15 cellular contexts compared by ENCODE assay signal in the genomic region with DNA sequence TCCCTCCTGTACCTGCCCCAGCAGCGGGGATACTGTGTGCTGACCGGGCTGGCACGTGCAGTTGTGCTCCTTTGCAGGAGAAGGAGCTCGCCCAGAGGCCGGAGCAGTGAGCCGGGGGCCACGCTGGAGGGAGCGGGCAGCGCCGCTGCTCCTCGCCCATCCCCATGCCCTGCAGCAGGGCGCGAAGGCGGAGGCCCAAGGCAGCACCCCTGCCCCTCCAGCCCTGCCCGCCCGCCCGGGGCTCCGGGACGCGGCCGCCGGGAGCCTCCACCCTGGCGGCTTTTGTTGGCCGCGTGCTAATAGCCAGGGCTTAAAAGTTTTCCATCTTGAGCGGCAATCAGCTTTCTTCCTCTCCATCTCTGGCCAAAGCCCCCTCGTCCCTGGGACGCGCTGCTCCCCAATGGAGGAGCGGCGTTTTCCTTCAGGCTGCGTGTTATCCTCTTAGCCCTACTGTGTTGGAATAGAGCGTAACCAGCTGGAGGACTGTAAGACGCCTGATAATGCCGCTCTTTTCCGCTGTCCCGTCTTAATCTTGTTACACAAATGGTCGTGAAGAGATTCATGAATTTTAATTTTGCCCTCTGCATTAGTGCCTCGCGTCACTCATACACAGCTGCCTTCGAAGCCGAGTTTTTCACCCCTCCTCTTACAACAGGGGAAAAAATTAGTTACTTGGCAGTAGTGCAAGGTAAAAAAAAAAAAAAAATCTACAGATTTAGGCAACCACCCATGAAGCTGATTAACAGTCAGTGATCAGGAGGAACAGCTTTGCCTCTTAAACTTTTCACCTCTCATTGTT.
DNase-seq lines count a peak whose midpoint lies in the region; ATAC-seq and TF ChIP-seq lines count a peak whose summit lies in the region.
"Had no signal": no experiment of that assay in that cellular context is flagged by ENCODE, and none has a peak within 500 bp of the region (broad histone marks: within the 10 kb centered on the region; RNA-seq: fewer than 3 reads in every experiment).

No MANE protein-coding gene starts in this region.

- no peaks in the 10 kb centered on the region for H3K36me3 ChIP-seq in left ventricle myocardium inferior
- H3K36me3 ChIP-seq in mesenchymal stem cell (ENCODE audit: control insufficient read depth in 1 of 2, insufficient read depth in 2 of 2, low read depth in 1 of 2, low read length in 2 of 2): no peaks in the 10 kb centered on the region
- H3K36me3 ChIP-seq: brain microvascular endothelial cell, lower lobe of right lung, ovary, upper lobe of right lung had no signal

- no peak overlapping the region for H3K27ac Mint-ChIP-seq in type B pancreatic cell

- peaks cover 89% of the 10 kb centered on the region for H3K27me3 ChIP-seq in left ventricle myocardium inferior (ENCODE audit: low read depth)
- H3K27me3 ChIP-seq in mesenchymal stem cell (ENCODE audit: control insufficient read depth in 1 of 2, insufficient read depth in 1 of 2, low read length in 2 of 2): peaks cover 9 to 40% of the 10 kb centered on the region in 2 experiments
- H3K27me3 ChIP-seq: ovary had no signal

- H3K18ac ChIP-seq in mesenchymal stem cell (ENCODE audit: low read depth in 1 of 2, low read length in 2 of 2): no peak overlapping the region

- no peak overlapping the region for H3K14ac ChIP-seq in mesenchymal stem cell (ENCODE audit: low read length in 2 of 2)

- H3K4me1 ChIP-seq in left ventricle myocardium inferior: peaks cover 10% of the 10 kb centered on the region
- H3K4me1 ChIP-seq in mesenchymal stem cell (ENCODE audit: control insufficient read depth, insufficient read depth, low read depth, low read length): peaks cover 6% of the 10 kb centered on the region
- H3K4me1 ChIP-seq: lower lobe of right lung, upper lobe of right lung had no signal

- H3K27ac ChIP-seq in left ventricle myocardium inferior (replicated peaks) (no peak overlapping the region), mesenchymal stem cell (ENCODE audit: low read length, poor library complexity, severe bottlenecking) (no peak overlapping the region)
- H3K27ac ChIP-seq: brain microvascular endothelial cell, lower lobe of right lung, ovary, upper lobe of right lung had no signal

- intact Hi-C loops in left ventricle myocardium inferior (cut with micrococcal nuclease): no loop called here
- intact Hi-C loops in Right ventricle myocardium inferior (cut with DNase I): no loop called here

- no peaks in the 10 kb centered on the region for H3K36me3 Mint-ChIP-seq in type B pancreatic cell

- peak overlapping the region; percentile 77 for H3K4me3 Mint-ChIP-seq in type B pancreatic cell

- no peak overlapping the region for H2AFZ ChIP-seq in mesenchymal stem cell (ENCODE audit: low read depth, low read length)

- peaks cover 22% of the 10 kb centered on the region for H3K4me1 Mint-ChIP-seq in type B pancreatic cell (ENCODE audit: unreplicated experiment)

- peak overlapping the region; percentile 60 for H3K4me2 ChIP-seq in mesenchymal stem cell (ENCODE audit: low read length, poor library complexity, severe bottlenecking)

- H3K4me3 ChIP-seq in left ventricle myocardium inferior: peak overlapping the region; percentile 49
- peak overlapping the region in 1 of 2 experiments; percentile 45 for H3K4me3 ChIP-seq in mesenchymal stem cell (ENCODE audit: insufficient read depth in 1 of 2, low read depth in 1 of 2, low read length in 2 of 2)
- H3K4me3 ChIP-seq: K562, lower lobe of right lung, ovary, upper lobe of right lung had no signal

- no peaks in the 10 kb centered on the region for H3K9me3 Mint-ChIP-seq in type B pancreatic cell

- no peak overlapping the region for H3K23ac ChIP-seq in mesenchymal stem cell (ENCODE audit: low read length in 2 of 2)

- ATAC-seq in Right ventricle myocardium inferior: no peak
- no peak for ATAC-seq in HG02759 (IDR thresholded peaks at IDR 0.05; ENCODE audit: unreplicated experiment)
- no peak for ATAC-seq in HG02885 (IDR thresholded peaks at IDR 0.05; ENCODE audit: poor library complexity, unreplicated experiment)
- ATAC-seq in GM19463 (IDR thresholded peaks at IDR 0.05; ENCODE audit: unreplicated experiment): no peak
- ATAC-seq: K562, upper lobe of right lung had no signal

- no peak overlapping the region for H3K9ac ChIP-seq in mesenchymal stem cell (ENCODE audit: low read length)

- peaks cover 84% of the 10 kb centered on the region for H3K27me3 Mint-ChIP-seq in type B pancreatic cell

- 4% methylated on average over 40 of the region's 42 CpGs for WGBS in mesenchymal stem cell

- H2BK15ac ChIP-seq in mesenchymal stem cell (ENCODE audit: low read depth, poor library complexity, severe bottlenecking): no peak overlapping the region

- no peak overlapping the region for H2BK12ac ChIP-seq in mesenchymal stem cell (ENCODE audit: low read length in 2 of 2)

- TF ChIP-seq CTCF in left ventricle myocardium inferior (IDR thresholded peaks at IDR 0.05; ENCODE audit: borderline replicate concordance) (no peak), type B pancreatic cell (conservative IDR thresholded peaks at IDR 0.05) (no peak)

- H3K4ac ChIP-seq in mesenchymal stem cell (ENCODE audit: low read depth in 1 of 2, low read length in 2 of 2): no peak overlapping the region

- no peaks in the 10 kb centered on the region for H3K79me1 ChIP-seq in mesenchymal stem cell (replicated peaks; ENCODE audit: low read length, poor library complexity, severe bottlenecking)

- H2AK5ac ChIP-seq in mesenchymal stem cell (ENCODE audit: low read length, severe bottlenecking): no peak overlapping the region

- H4K8ac ChIP-seq in mesenchymal stem cell (ENCODE audit: low read length): no peak overlapping the region

- no peaks in the 10 kb centered on the region for H3K9me3 ChIP-seq in left ventricle myocardium inferior (replicated peaks)
- H3K9me3 ChIP-seq in mesenchymal stem cell (ENCODE audit: control insufficient read depth, low read length): no peaks in the 10 kb centered on the region
- H3K9me3 ChIP-seq: lower lobe of right lung, ovary, upper lobe of right lung had no signal

- no peak overlapping the region for H2BK120ac ChIP-seq in mesenchymal stem cell (ENCODE audit: low read depth, low read length)

- DNase-seq in left ventricle myocardium inferior: no peak
- DNase-seq in Right ventricle myocardium inferior (ENCODE audit: missing footprints): no peak
- DNase-seq in dermis blood vessel endothelial cell: peak; percentile 20
- no peak for DNase-seq in mesenchymal stem cell
- no peak for DNase-seq in type B pancreatic cell (ENCODE audit: extremely low spot score, unreplicated experiment)
- DNase-seq: brain microvascular endothelial cell, lower lobe of right lung, NCI-H146, ovary, SIG-M5, upper lobe of right lung had no signal

- H2BK5ac ChIP-seq in mesenchymal stem cell (ENCODE audit: low read depth, low read length, poor library complexity, severe bottlenecking): no peak overlapping the region

- no peak overlapping the region for H4K91ac ChIP-seq in mesenchymal stem cell (ENCODE audit: low read length)
